18 cellular contexts compared by ENCODE assay signal in the genomic region with DNA sequence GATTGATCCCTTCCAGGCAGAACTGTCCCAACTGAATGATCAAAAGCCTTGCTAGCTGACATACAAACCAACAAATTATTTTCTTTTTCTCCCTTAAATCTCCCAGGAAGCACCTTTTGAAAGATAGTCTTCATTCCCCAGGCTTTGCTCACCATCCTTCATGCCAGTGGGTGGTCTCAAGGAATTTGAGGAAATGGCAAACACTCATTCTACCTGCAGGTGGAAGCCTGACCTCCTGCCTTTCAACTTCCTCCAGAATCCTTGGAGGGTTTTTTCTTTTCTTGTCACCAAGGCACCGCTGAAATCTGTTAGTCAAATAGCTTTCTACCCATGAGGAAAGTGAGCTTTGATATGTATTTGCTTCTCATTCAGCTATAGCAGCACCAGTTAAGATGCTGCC.
DNase-seq lines count a peak whose midpoint lies in the region; TF ChIP-seq lines count a peak whose summit lies in the region.
"Had no signal": no experiment of that assay in that cellular context is flagged by ENCODE, and none has a peak within 500 bp of the region (broad histone marks: within the 10 kb centered on the region; RNA-seq: fewer than 3 reads in every experiment).

No MANE protein-coding gene starts in this region.

- no peak overlapping the region for H3K4me3 Mint-ChIP-seq in activated T-helper 2 cell treated with anti-CD3 and anti-CD28 coated beads, Interferon-gamma antibody, Interleukin-2, Interleukin-4, amounts not matched to agents 10 μg/mL and 5 μg/mL and 100 μg/mL, durations not matched to agents 14 hours and 24 hours and 36 hours (ENCODE audit: low read depth)
- H3K4me3 Mint-ChIP-seq: CD8-positive, alpha-beta T cell had no signal

- DNase-seq in NT2/D1 (ENCODE audit: low read depth, low spot score): peak; percentile 68
- peak; percentile 93 for DNase-seq in iPS DF 19.7 (ENCODE audit: low read depth, low spot score)
- peak; percentile 24 for DNase-seq in left kidney (ENCODE audit: low read depth, low spot score)
- no peak for DNase-seq in activated T-helper 2 cell treated with anti-CD3 and anti-CD28 coated beads, Interferon-gamma antibody, Interleukin-2, Interleukin-4, amounts not matched to agents 10 μg/mL and 5 μg/mL and 100 μg/mL, durations not matched to agents 14 hours and 24 hours and 36 hours (ENCODE audit: low spot score)
- DNase-seq in central memory CD4-positive, alpha-beta T cell: no peak
- no peak for DNase-seq in WERI-Rb-1
- DNase-seq in NCI-H1417 treated with DMSO at 0.1 percent for 48 hours (lab: John Stamatoyannopoulos, UW): no peak
- DNase-seq: CD8-positive, alpha-beta T cell; DMS79; MG63; NCI-H1092; NCI-H1694 treated with DMSO at 0.1 percent for 48 hours; NCI-H2107; NCI-H2227 treated with DMSO at 0.1 percent for 48 hours; NCI-H524 treated with DMSO at 0.1 percent for 48 hours had no signal

- H3K27me3 ChIP-seq in NT2/D1 (ENCODE audit: insufficient read depth, insufficient read length): no peaks in the 10 kb centered on the region
- H3K27me3 ChIP-seq in WERI-Rb-1 (ENCODE audit: insufficient read depth, low read depth, severe bottlenecking): no peaks in the 10 kb centered on the region
- H3K27me3 ChIP-seq: BLaER1, MG63 had no signal

- H3K4me1 ChIP-seq in ES-I3 (ENCODE audit: insufficient read depth, low read length) (peaks cover 5% of the 10 kb centered on the region), NT2/D1 (ENCODE audit: insufficient read depth, insufficient read length) (peaks cover 2% of the 10 kb centered on the region)
- H3K4me1 ChIP-seq: BLaER1 had no signal

- H3K4me3 ChIP-seq in NT2/D1 (ENCODE audit: insufficient read length, low read depth) (no peak overlapping the region), WERI-Rb-1 (ENCODE audit: low read depth, low read length) (no peak overlapping the region)
- H3K4me3 ChIP-seq: BLaER1, MG63, SK-N-MC had no signal

- H3K4me1 Mint-ChIP-seq in activated T-helper 2 cell treated with anti-CD3 and anti-CD28 coated beads, Interferon-gamma antibody, Interleukin-2, Interleukin-4, amounts not matched to agents 10 μg/mL and 5 μg/mL and 100 μg/mL, durations not matched to agents 14 hours and 24 hours and 36 hours (ENCODE audit: low read depth): no peaks in the 10 kb centered on the region

- no peak for TF ChIP-seq CTCF in WERI-Rb-1 (IDR thresholded peaks at IDR 0.05; ENCODE audit: low read depth, low read length)

- H3K9ac ChIP-seq in ES-I3 (ENCODE audit: low read depth, low read length) (peak overlapping the region; percentile 14; the same call in 1 of the 2 replicates), NT2/D1 (ENCODE audit: insufficient read length, low read depth) (no peak overlapping the region)
- H3K9ac ChIP-seq: BLaER1 had no signal

- peaks cover 5% of the 10 kb centered on the region for H3K27me3 Mint-ChIP-seq in activated T-helper 2 cell treated with anti-CD3 and anti-CD28 coated beads, Interferon-gamma antibody, Interleukin-2, Interleukin-4, amounts not matched to agents 10 μg/mL and 5 μg/mL and 100 μg/mL, durations not matched to agents 14 hours and 24 hours and 36 hours (ENCODE audit: low read depth)

- no peak overlapping the region for H3K27ac ChIP-seq in WERI-Rb-1
- H3K27ac ChIP-seq: BLaER1, SK-N-MC had no signal

- H3K36me3 Mint-ChIP-seq in activated T-helper 2 cell treated with anti-CD3 and anti-CD28 coated beads, Interferon-gamma antibody, Interleukin-2, Interleukin-4, amounts not matched to agents 10 μg/mL and 5 μg/mL and 100 μg/mL, durations not matched to agents 14 hours and 24 hours and 36 hours (ENCODE audit: low read depth): no peaks in the 10 kb centered on the region
- H3K36me3 Mint-ChIP-seq: CD8-positive, alpha-beta T cell had no signal

- H3K9me3 Mint-ChIP-seq in activated T-helper 2 cell treated with anti-CD3 and anti-CD28 coated beads, Interferon-gamma antibody, Interleukin-2, Interleukin-4, amounts not matched to agents 10 μg/mL and 5 μg/mL and 100 μg/mL, durations not matched to agents 14 hours and 24 hours and 36 hours: no peaks in the 10 kb centered on the region
- H3K9me3 Mint-ChIP-seq: CD8-positive, alpha-beta T cell had no signal

- H3K36me3 ChIP-seq in ES-I3 (ENCODE audit: insufficient read depth, low read length) (peaks cover 3% of the 10 kb centered on the region; the same call in 1 of the 2 replicates), NT2/D1 (ENCODE audit: insufficient read depth, insufficient read length, low read length) (no peaks in the 10 kb centered on the region), WERI-Rb-1 (no peaks in the 10 kb centered on the region)
- H3K36me3 ChIP-seq: BLaER1, MG63 had no signal

- H3K9me3 ChIP-seq in ES-I3 (ENCODE audit: control insufficient read depth, insufficient read depth, low read length) (peaks cover 13% of the 10 kb centered on the region), NT2/D1 (ENCODE audit: insufficient read depth, low read length) (peaks cover 29% of the 10 kb centered on the region), WERI-Rb-1 (ENCODE audit: severe bottlenecking) (no peaks in the 10 kb centered on the region)
- H3K9me3 ChIP-seq: BLaER1 had no signal

- intact Hi-C loops in activated T-helper 2 cell treated with anti-CD3 and anti-CD28 coated beads, Interferon-gamma antibody, Interleukin-2, Interleukin-4, amounts not matched to agents 10 μg/mL and 5 μg/mL and 100 μg/mL, durations not matched to agents 14 hours and 24 hours and 36 hours (cut with micrococcal nuclease): no loop called here

- H3K27ac Mint-ChIP-seq in activated T-helper 2 cell treated with anti-CD3 and anti-CD28 coated beads, Interferon-gamma antibody, Interleukin-2, Interleukin-4, amounts not matched to agents 10 μg/mL and 5 μg/mL and 100 μg/mL, durations not matched to agents 14 hours and 24 hours and 36 hours: no peak overlapping the region
- H3K27ac Mint-ChIP-seq: CD8-positive, alpha-beta T cell had no signal

Comparison
In these comparisons a context has a peak if more than half of its experiments do, and no peak if none do; other contexts are left out.
1. DNase-seq: peak in NT2/D1 (single experiment), iPS DF 19.7 (single experiment) and left kidney (single experiment); none in activated T-helper 2 cell treated with anti-CD3 and anti-CD28 coated beads, Interferon-gamma antibody, Interleukin-2, Interleukin-4, amounts not matched to agents 10 μg/mL and 5 μg/mL and 100 μg/mL, durations not matched to agents 14 hours and 24 hours and 36 hours (single experiment), central memory CD4-positive, alpha-beta T cell (single experiment), WERI-Rb-1 (single experiment) and NCI-H1417 treated with DMSO at 0.1 percent for 48 hours (single experiment).